ENCODE assay signal across 8 cellular contexts in genomic region chr1:40709802-40710278, GRCh38. TPM values are rescaled to one million over a fixed set of nuclear protein-coding genes. Genes with fewer than 3 reads are reported as not detected.
A peak's percentile ranks its signal among the peaks of the same experiment; 100 is the strongest.
DNase-seq lines count a peak whose midpoint lies in the region; ATAC-seq and TF ChIP-seq lines count a peak whose summit lies in the region.

No MANE protein-coding gene starts in this region.

- H3K9me3 ChIP-seq in left ventricle myocardium inferior (replicated peaks) (no peaks in the 10 kb centered on the region), muscle layer of colon (ENCODE audit: low read length) (no peaks in the 10 kb centered on the region), aorta (ENCODE audit: control insufficient read depth, low read length) (no peaks in the 10 kb centered on the region)

- H3K9ac ChIP-seq in muscle layer of colon (ENCODE audit: low read length) = peak overlapping the region; percentile 52

- H3K27ac ChIP-seq in left ventricle myocardium inferior (replicated peaks) = peak overlapping the region; percentile 93
- peak overlapping the region; percentile 83 for H3K27ac ChIP-seq in muscle layer of colon (ENCODE audit: low read depth, low read length)
- no peak overlapping the region for H3K27ac ChIP-seq in aorta (ENCODE audit: low read depth in 1 of 2, low read length in 2 of 2)

- H3K27me3 Mint-ChIP-seq in chondrocyte (ENCODE audit: low read depth) = no peaks in the 10 kb centered on the region

- H3K4me3 Mint-ChIP-seq in chondrocyte (ENCODE audit: unreplicated experiment) = peak overlapping the region; percentile 84

- H3K36me3 ChIP-seq in left ventricle myocardium inferior (peaks cover 10% of the 10 kb centered on the region), muscle layer of colon (ENCODE audit: insufficient read depth, low read length) (no peaks in the 10 kb centered on the region), aorta (ENCODE audit: control insufficient read depth in 1 of 2, insufficient read depth in 2 of 2, low read length in 1 of 2) (no peaks in the 10 kb centered on the region)

- TF ChIP-seq CTCF in left ventricle myocardium inferior (IDR thresholded peaks at IDR 0.05; ENCODE audit: borderline replicate concordance) = no peak
- TF ChIP-seq CTCF in chondrocyte (IDR thresholded peaks at IDR 0.05) = no peak

- H3K4me1 ChIP-seq in left ventricle myocardium inferior = peaks cover 77% of the 10 kb centered on the region
- H3K4me1 ChIP-seq in muscle layer of colon (ENCODE audit: insufficient read depth, low read length) = peaks cover 39% of the 10 kb centered on the region
- peaks cover 3 to 7% of the 10 kb centered on the region in 2 donors for H3K4me1 ChIP-seq in aorta (ENCODE audit: control insufficient read depth in 1 of 2, insufficient read depth in 2 of 2, low read length in 2 of 2)

- H3K4me3 ChIP-seq in left ventricle myocardium inferior = peak overlapping the region; percentile 71
- peak overlapping the region; percentile 47 to 60 for H3K4me3 ChIP-seq in muscle layer of colon (ENCODE audit: low read depth in 1 of 2, low read length in 2 of 2)
- H3K4me3 ChIP-seq in aorta (ENCODE audit: low read length in 2 of 2) = peak overlapping the region; percentile 82 to 96

- WGBS in aorta, 2 donors = 1 to 3% methylated on average over 3 of the region's 3 CpGs

- DNase-seq in left ventricle myocardium inferior (no peak), Right ventricle myocardium superior (no peak), chondrocyte (ENCODE audit: low spot score) (no peak), aorta (no peak), NCI-H2081 treated with DMSO at 0.1 percent for 48 hours (lab: John Stamatoyannopoulos, UW) (no peak), germinal center (ENCODE audit: low spot score) (no peak)

- intact Hi-C loops in left ventricle myocardium inferior (cut with micrococcal nuclease) = no loop called here
- intact Hi-C loops in Right ventricle myocardium superior (cut with DNase I) = no loop called here
- intact Hi-C loops in aorta (cut with DNase I) = loop anchor here in 1 of 2 donors (10.0 kb wide), 1 partner anchor 55 kb away; no protein-coding TSS in a partner anchor

- peaks cover 51% of the 10 kb centered on the region for H3K4me1 Mint-ChIP-seq in chondrocyte (ENCODE audit: low read depth)

- peak overlapping the region; percentile 95 for H3K27ac Mint-ChIP-seq in chondrocyte (ENCODE audit: unreplicated experiment)

- H3K36me3 Mint-ChIP-seq in chondrocyte (ENCODE audit: low read depth) = no peaks in the 10 kb centered on the region

- ATAC-seq in Right ventricle myocardium superior (ENCODE audit: poor library complexity) = no peak
- no peak for ATAC-seq in aorta (ENCODE audit: low FRiP score)
- no peak for ATAC-seq in GM18868 (IDR thresholded peaks at IDR 0.05; ENCODE audit: unreplicated experiment)

- H3K9me3 Mint-ChIP-seq in chondrocyte (ENCODE audit: low read depth) = no peaks in the 10 kb centered on the region

- H3K27me3 ChIP-seq in left ventricle myocardium inferior (ENCODE audit: low read depth) (no peaks in the 10 kb centered on the region), muscle layer of colon (ENCODE audit: control insufficient read depth in 1 of 2, insufficient read depth in 2 of 2, low read length in 2 of 2) (no peaks in the 10 kb centered on the region), aorta (ENCODE audit: control insufficient read depth in 1 of 2, insufficient read depth in 2 of 2, low read length in 1 of 2) (no peaks in the 10 kb centered on the region)

RNA-seq across cellular contexts. Expression of gene NFYC, which starts 18.3 kb away (rescaled TPM):
- total RNA-seq in left ventricle myocardium inferior = 62.2 TPM
- total RNA-seq in Right ventricle myocardium superior = 65.9 TPM
- total RNA-seq in chondrocyte = 34.2 to 49.2 TPM (median 35.8 TPM) in 3 replicates
- total RNA-seq in aorta = 10 to 100 TPM; 39.1 to 56.4 TPM
- polyA plus RNA-seq in aorta = 10 to 100 TPM; 21.3 to 36.2 TPM

RNA-seq across cellular contexts. Expression of gene RIMS3, which starts 44.4 kb away (rescaled TPM):
- total RNA-seq in left ventricle myocardium inferior = 0.74 TPM
- 0.81 TPM for total RNA-seq in Right ventricle myocardium superior
- 4.8 to 26.3 TPM (median 26.0 TPM) in 3 replicates for total RNA-seq in chondrocyte
- total RNA-seq in aorta = 10 to 100 TPM; 16.7 to 18.3 TPM
- 1 to 10 TPM; 4.9 to 6.2 TPM for polyA plus RNA-seq in aorta

Comparison
In these comparisons a context has a peak if more than half of its experiments do, and no peak if none do; other contexts are left out.
1. H3K27ac ChIP-seq: peak in left ventricle myocardium inferior (single experiment) and muscle layer of colon (single experiment); none in aorta (0 of 2).
2. Peak in every context shown above with its lines, with median percentiles within 50 percentile points of each other: H3K4me3 ChIP-seq.